In the genomic region with DNA sequence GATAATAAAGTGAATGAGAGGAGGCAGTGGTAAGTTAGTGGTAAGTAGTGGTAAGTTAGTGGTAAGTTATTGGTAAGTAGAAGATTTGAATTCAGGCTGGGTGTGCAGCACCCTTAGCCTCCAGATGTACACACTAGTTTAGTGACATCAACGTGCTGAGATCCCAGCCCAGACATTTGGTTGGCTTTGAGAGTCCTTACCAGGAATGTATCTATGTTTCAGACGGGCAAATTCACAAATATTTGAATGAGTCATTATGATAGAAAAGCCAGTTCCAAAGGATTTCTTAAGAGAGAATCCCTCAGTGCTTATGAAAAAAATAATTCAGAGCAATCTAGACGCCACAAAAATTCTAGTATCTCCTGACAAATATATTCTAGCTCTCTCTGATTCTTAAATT, we compare ENCODE assay signal across 15 cellular contexts.
DNase-seq lines count a peak whose midpoint lies in the region; ATAC-seq and TF ChIP-seq lines count a peak whose summit lies in the region.
"Had no signal": no experiment of that assay in that cellular context is flagged by ENCODE, and none has a peak within 500 bp of the region (broad histone marks: within the 10 kb centered on the region; RNA-seq: fewer than 3 reads in every experiment).

No MANE protein-coding gene starts in this region.

- DNase-seq in BJ (ENCODE audit: low read depth) = peak; percentile 77
- DNase-seq in PC-9 = no peak
- peak; percentile 57 for DNase-seq in epithelial cell of esophagus (ENCODE audit: low read depth)
- DNase-seq in omental fat pad (ENCODE audit: low spot score) = no peak
- DNase-seq in prostate gland (ENCODE audit: low spot score) = no peak
- no peak for DNase-seq in NCI-H128 (lab: John Stamatoyannopoulos, UW; ENCODE audit: unreplicated experiment)
- DNase-seq: activated CD4-positive, alpha-beta T cell treated with anti-CD3 and anti-CD28 coated beads for 36 hours; activated T-cell treated with anti-CD3 and anti-CD28 coated beads, Interleukin-2, amount 50 U/mL, for 1 hour; amygdala; CD4-positive, alpha-beta T cell; midbrain; OCI-M1; stimulated activated CD4-positive, alpha-beta T cell treated with anti-CD3 and anti-CD28 coated beads, Interleukin-4, amount 100 ng/mL, for 4 hours had no signal

- CTCF ChIA-PET in BJ (lab: Yijun Ruan, JAX) (no interaction called here), PC-9 (lab: Charles Lee) (no interaction called here)

- H3K4me3 ChIP-seq in BJ (ENCODE audit: low read depth, low read length) (no peak overlapping the region), PC-9 (no peak overlapping the region), epithelial cell of esophagus (ENCODE audit: low read length) (no peak overlapping the region), prostate gland (no peak overlapping the region)

- POLR2A ChIA-PET in BJ (lab: Charles Lee) = no interaction called here
- POLR2A ChIA-PET in PC-9 (lab: Charles Lee; ENCODE audit: unreplicated experiment) = no interaction called here

- no peaks in the 10 kb centered on the region for H3F3A ChIP-seq in PC-9 (ENCODE audit: insufficient read depth, low read depth)

- H3K36me3 ChIP-seq in BJ (ENCODE audit: control insufficient read depth, insufficient read depth, low read length) (no peaks in the 10 kb centered on the region), PC-9 (ENCODE audit: low read depth) (no peaks in the 10 kb centered on the region), prostate gland (no peaks in the 10 kb centered on the region)

- BruUV-seq in PC-9 (replicated peaks; lab: Mats Ljungman, UMichigan) = no TSS peak

- H3K27ac ChIP-seq in PC-9 = no peak overlapping the region
- no peak overlapping the region for H3K27ac ChIP-seq in prostate gland

- H3K27me3 ChIP-seq in BJ (ENCODE audit: control insufficient read depth, insufficient read depth, low read length) (no peaks in the 10 kb centered on the region), PC-9 (ENCODE audit: insufficient read depth, low read depth) (no peaks in the 10 kb centered on the region), prostate gland (replicated peaks; ENCODE audit: insufficient read depth) (no peaks in the 10 kb centered on the region)

- intact Hi-C loops in PC-9 (cut with micrococcal nuclease; ENCODE audit: unreplicated experiment) (no loop called here), prostate gland (cut with DNase I) (no loop called here)

- H2AFZ ChIP-seq in PC-9 = peak overlapping the region; percentile 49; the same call in 1 of the 2 replicates

- TF ChIP-seq POLR2A in prostate gland (IDR thresholded peaks at IDR 0.05) = no peak

- WGBS in prostate gland = 42% methylated on average over 3 of the region's 3 CpGs

- H3K4me1 ChIP-seq in PC-9 (replicated peaks; ENCODE audit: insufficient read depth) = no peaks in the 10 kb centered on the region
- H3K4me1 ChIP-seq in prostate gland (replicated peaks) = no peaks in the 10 kb centered on the region

- peaks cover 3% of the 10 kb centered on the region; the same call in 1 of the 2 replicates for H3K9me3 ChIP-seq in PC-9 (ENCODE audit: insufficient read depth, low read depth)
- no peaks in the 10 kb centered on the region for H3K9me3 ChIP-seq in prostate gland

- no peaks in the 10 kb centered on the region for H3K9me2 ChIP-seq in PC-9 (ENCODE audit: insufficient read depth)

- ATAC-seq in omental fat pad (ENCODE audit: low FRiP score) = peak; percentile 89
- ATAC-seq in GM21390 (IDR thresholded peaks at IDR 0.05; ENCODE audit: unreplicated experiment) = no peak
- ATAC-seq in HG02840 (IDR thresholded peaks at IDR 0.05; ENCODE audit: low FRiP score, unreplicated experiment) = no peak
- ATAC-seq: activated CD4-positive, alpha-beta T cell treated with anti-CD3 and anti-CD28 coated beads for 36 hours had no signal

- H4K20me1 ChIP-seq in PC-9 (ENCODE audit: insufficient read depth) = no peaks in the 10 kb centered on the region

- H3K4me2 ChIP-seq in PC-9 = no peak overlapping the region

- TF ChIP-seq CTCF in BJ (IDR thresholded peaks at IDR 0.05; ENCODE audit: insufficient read depth, low read depth, low read length) (no peak), PC-9 (conservative IDR thresholded peaks at IDR 0.05) (no peak), epithelial cell of esophagus (IDR thresholded peaks at IDR 0.05; ENCODE audit: insufficient read depth, low read depth, low read length, missing control alignments) (no peak), omental fat pad (IDR thresholded peaks at IDR 0.05) (no peak), prostate gland (IDR thresholded peaks at IDR 0.05) (no peak)

- no peaks in the 10 kb centered on the region for H3K79me2 ChIP-seq in PC-9 (ENCODE audit: low read depth)

Comparison
In these comparisons a context has a peak if more than half of its experiments do, and no peak if none do; other contexts are left out.
1. DNase-seq: peak in BJ (single experiment) and epithelial cell of esophagus (single experiment); none in PC-9 (0 of 2), omental fat pad (single experiment), prostate gland (single experiment) and NCI-H128 (single experiment).